Comparison of ENCODE assay signal across 26 cellular contexts in the genomic region with DNA sequence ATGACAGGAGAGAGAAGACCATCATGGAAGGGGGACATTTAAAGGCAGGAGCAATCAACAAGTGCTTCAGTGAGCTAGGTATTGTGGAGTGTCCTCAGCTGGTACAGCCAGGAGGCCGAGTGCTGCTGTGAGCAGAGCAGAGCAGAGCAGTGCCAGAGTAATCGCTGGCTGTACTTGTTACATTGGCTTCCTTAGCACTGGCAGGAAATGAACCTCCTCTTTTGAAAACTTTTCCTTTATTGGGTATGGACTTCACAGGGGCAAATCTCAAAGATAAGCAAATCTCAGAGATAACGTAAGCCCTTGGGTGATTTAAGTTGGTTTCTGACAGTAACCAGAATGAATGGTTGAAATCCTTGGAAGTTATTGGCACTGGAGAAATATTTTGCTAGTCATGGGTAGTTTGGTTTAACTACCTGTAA. TPM values are rescaled to one million over a fixed set of nuclear protein-coding genes. Genes with fewer than 3 reads are reported as not detected.
DNase-seq lines count a peak whose midpoint lies in the region; ATAC-seq and TF ChIP-seq lines count a peak whose summit lies in the region.
"Had no signal": no experiment of that assay in that cellular context is flagged by ENCODE, and none has a peak within 500 bp of the region (broad histone marks: within the 10 kb centered on the region; RNA-seq: fewer than 3 reads in every experiment).

No MANE protein-coding gene starts in this region.

- DNase-seq in NCI-H226: peak; percentile 74
- DNase-seq in cerebellar cortex (ENCODE audit: low spot score): peak; percentile 16
- peak; percentile 27 for DNase-seq in midbrain (lab: John Stamatoyannopoulos, UW)
- no peak for DNase-seq in type B pancreatic cell (ENCODE audit: extremely low spot score, unreplicated experiment)
- no peak for DNase-seq in central memory CD4-positive, alpha-beta T cell
- no peak for DNase-seq in activated T-cell treated with anti-CD3 and anti-CD28 coated beads, Interleukin-2, amount 50 U/mL, for 24 hours
- DNase-seq: activated naive CD4-positive, alpha-beta T cell treated with anti-CD3 and anti-CD28 coated beads for 36 hours; adrenal gland; Calu3; colonic mucosa; effector memory CD4-positive, alpha-beta T cell; EL; heart right ventricle; IMR-90; naive B cell; NCI-H1694; NCI-H510A treated with DMSO at 0.1 percent for 48 hours; NK-92 treated with Interleukin-12 subunit alpha and Interleukin-12 subunit beta, amount 100 ng/mL, for 24 hours; PC-3; stimulated activated CD4-positive, alpha-beta T cell treated with anti-CD3 and anti-CD28 coated beads, Interleukin-1b, Interleukin-23, amount 100 ng/mL, for 48 hours; stomach; upper lobe of left lung had no signal

- H3K9me3 Mint-ChIP-seq in type B pancreatic cell: no peaks in the 10 kb centered on the region
- H3K9me3 Mint-ChIP-seq in activated T-cell treated with anti-CD3 and anti-CD28 coated beads, Interleukin-2, amount 50 U/mL, for 24 hours: no peaks in the 10 kb centered on the region
- H3K9me3 Mint-ChIP-seq: activated naive CD4-positive, alpha-beta T cell treated with anti-CD3 and anti-CD28 coated beads for 36 hours; activated T-helper 1 cell treated with anti-CD3 and anti-CD28 coated beads, Interleukin-12 subunit alpha, Interleukin-12 subunit beta, Interleukin-2, Interleukin-4 antibody, amounts not matched to agents 30 ng/mL and 10 ng/mL and 1 ng/mL, durations not matched to agents 14 hours and 24 hours and 36 hours; WTC11 had no signal

- H3K27me3 Mint-ChIP-seq in type B pancreatic cell: peaks cover 21% of the 10 kb centered on the region
- H3K27me3 Mint-ChIP-seq in activated T-cell treated with anti-CD3 and anti-CD28 coated beads, Interleukin-2, amount 50 U/mL, for 24 hours: peaks cover 48% of the 10 kb centered on the region

- peaks cover 19% of the 10 kb centered on the region for H3K4me1 Mint-ChIP-seq in type B pancreatic cell (ENCODE audit: unreplicated experiment)
- H3K4me1 Mint-ChIP-seq in activated T-cell treated with anti-CD3 and anti-CD28 coated beads, Interleukin-2, amount 50 U/mL, for 24 hours (ENCODE audit: low read depth): peaks cover 9% of the 10 kb centered on the region

- peak overlapping the region; percentile 99 for H3K4me3 Mint-ChIP-seq in type B pancreatic cell
- no peak overlapping the region for H3K4me3 Mint-ChIP-seq in activated T-cell treated with anti-CD3 and anti-CD28 coated beads, Interleukin-2, amount 50 U/mL, for 24 hours
- H3K4me3 Mint-ChIP-seq: activated naive CD4-positive, alpha-beta T cell treated with anti-CD3 and anti-CD28 coated beads for 36 hours; activated T-helper 1 cell treated with anti-CD3 and anti-CD28 coated beads, Interleukin-12 subunit alpha, Interleukin-12 subunit beta, Interleukin-2, Interleukin-4 antibody, amounts not matched to agents 30 ng/mL and 10 ng/mL and 1 ng/mL, durations not matched to agents 14 hours and 24 hours and 36 hours; memory B cell had no signal

- no peak for ATAC-seq in HG02642 (IDR thresholded peaks at IDR 0.05; ENCODE audit: poor library complexity, unreplicated experiment)
- ATAC-seq: heart right ventricle, PC-3, WTC11 had no signal

- TF ChIP-seq CTCF in type B pancreatic cell (conservative IDR thresholded peaks at IDR 0.05): no peak

- H3K27ac Mint-ChIP-seq in type B pancreatic cell: peak overlapping the region; percentile 86
- H3K27ac Mint-ChIP-seq in activated T-cell treated with anti-CD3 and anti-CD28 coated beads, Interleukin-2, amount 50 U/mL, for 24 hours: no peak overlapping the region
- H3K27ac Mint-ChIP-seq: activated naive CD4-positive, alpha-beta T cell treated with anti-CD3 and anti-CD28 coated beads for 36 hours; activated T-helper 1 cell treated with anti-CD3 and anti-CD28 coated beads, Interleukin-12 subunit alpha, Interleukin-12 subunit beta, Interleukin-2, Interleukin-4 antibody, amounts not matched to agents 30 ng/mL and 10 ng/mL and 1 ng/mL, durations not matched to agents 14 hours and 24 hours and 36 hours; memory B cell; naive B cell; WTC11 had no signal

- no peaks in the 10 kb centered on the region for H3K36me3 Mint-ChIP-seq in type B pancreatic cell
- H3K36me3 Mint-ChIP-seq in activated T-cell treated with anti-CD3 and anti-CD28 coated beads, Interleukin-2, amount 50 U/mL, for 24 hours (ENCODE audit: low read depth): no peaks in the 10 kb centered on the region
- H3K36me3 Mint-ChIP-seq: memory B cell, naive B cell, WTC11 had no signal

RNA-seq across cellular contexts. Expression of a gene that starts 2.1 kb away (rescaled TPM):
- total RNA-seq in type B pancreatic cell (ENCODE audit: low replicate concordance): 10.0 and 35.9 TPM in 2 replicates
- total RNA-seq: activated naive CD4-positive, alpha-beta T cell treated with anti-CD3 and anti-CD28 coated beads for 36 hours; activated T-helper 1 cell treated with anti-CD3 and anti-CD28 coated beads, Interleukin-12 subunit alpha, Interleukin-12 subunit beta, Interleukin-2, Interleukin-4 antibody, amounts not matched to agents 30 ng/mL and 10 ng/mL and 1 ng/mL, durations not matched to agents 14 hours and 24 hours and 36 hours; colonic mucosa; IMR-90 had no signal

Comparison
In these comparisons a context has a peak if more than half of its experiments do, and no peak if none do; other contexts are left out.
1. DNase-seq: peak in NCI-H226 (single experiment), cerebellar cortex (single experiment) and midbrain (single experiment); none in type B pancreatic cell (single experiment), central memory CD4-positive, alpha-beta T cell (single experiment) and activated T-cell treated with anti-CD3 and anti-CD28 coated beads, Interleukin-2, amount 50 U/mL, for 24 hours (single experiment).